In genomic region chr1:174158767-174159252, GRCh38 we compare ENCODE assay signal across 8 cellular contexts. TPM values are rescaled to one million over a fixed set of nuclear protein-coding genes. Genes with fewer than 3 reads are reported as not detected.
A peak's percentile ranks its signal among the peaks of the same experiment; 100 is the strongest.
DNase-seq lines count a peak whose midpoint lies in the region; ATAC-seq and TF ChIP-seq lines count a peak whose summit lies in the region.

No MANE protein-coding gene starts in this region.

- DNase-seq in AG04449 (ENCODE audit: low read depth, low spot score) (no peak), Peyer's patch (no peak), endothelial cell (ENCODE audit: low spot score) (no peak), COLO829 (ENCODE audit: low spot score) (no peak), OCI-M1 (lab: John Stamatoyannopoulos, UW) (no peak)

- no peaks in the 10 kb centered on the region for H3K9me3 ChIP-seq in Peyer's patch
- H3K9me3 ChIP-seq in neutrophil = no peaks in the 10 kb centered on the region

- peaks cover 10% of the 10 kb centered on the region for H3K27me3 Mint-ChIP-seq in endothelial cell (ENCODE audit: unreplicated experiment)

- peak overlapping the region; percentile 90 for H3K4me3 Mint-ChIP-seq in endothelial cell (ENCODE audit: unreplicated experiment)

- CTCF ChIA-PET in AG04449 (lab: Yijun Ruan, JAX) = no interaction called here

- peak overlapping the region; percentile 90 to 100 (median 98) for H3K27ac ChIP-seq in Peyer's patch
- H3K27ac ChIP-seq in neutrophil = peak overlapping the region; percentile 85

- TF ChIP-seq CTCF in AG04449 (IDR thresholded peaks at IDR 0.05; ENCODE audit: insufficient read depth, low read length, missing control alignments) (no peak), Peyer's patch (IDR thresholded peaks at IDR 0.05) (no peak), endothelial cell (IDR thresholded peaks at IDR 0.05; ENCODE audit: unreplicated experiment) (no peak), neutrophil (IDR thresholded peaks at IDR 0.05) (no peak)

- peaks cover 0 to 10% (median 5%) of the 10 kb centered on the region in 4 donors for H3K4me1 ChIP-seq in Peyer's patch
- peaks cover 16 to 19% of the 10 kb centered on the region in 2 experiments for H3K4me1 ChIP-seq in neutrophil (ENCODE audit: control insufficient read depth in 1 of 2, insufficient read depth in 1 of 2, low read depth in 1 of 2, low read length in 1 of 2)

- H3K27me3 ChIP-seq in Peyer's patch = no peaks in the 10 kb centered on the region
- H3K27me3 ChIP-seq in neutrophil = no peaks in the 10 kb centered on the region

- peak; percentile 3 for ATAC-seq in GM19324 (IDR thresholded peaks at IDR 0.05; ENCODE audit: low FRiP score, unreplicated experiment)
- ATAC-seq in GM21367 (IDR thresholded peaks at IDR 0.05; ENCODE audit: unreplicated experiment) = no peak

- no peaks in the 10 kb centered on the region for H3K9me3 Mint-ChIP-seq in endothelial cell (ENCODE audit: unreplicated experiment)

- H3K4me1 Mint-ChIP-seq in endothelial cell (ENCODE audit: unreplicated experiment) = peaks cover 13% of the 10 kb centered on the region

- no peak overlapping the region for H3K27ac Mint-ChIP-seq in endothelial cell (ENCODE audit: unreplicated experiment)

- H3K36me3 ChIP-seq in Peyer's patch (no peaks in the 10 kb centered on the region), neutrophil (no peaks in the 10 kb centered on the region)

- H3K36me3 Mint-ChIP-seq in endothelial cell (ENCODE audit: low read depth, unreplicated experiment) = peaks cover 4% of the 10 kb centered on the region

- no peak for TF ChIP-seq POLR2A in Peyer's patch (IDR thresholded peaks at IDR 0.05)

- POLR2A ChIA-PET in AG04449 (lab: Yijun Ruan, JAX) = interaction anchor here (0.6 kb wide), 1 partner anchor 137 kb away, joined by 3 read pairs; the partner anchor contains the start of gene RC3H1

- peak overlapping the region; percentile 84 for H3K4me3 ChIP-seq in AG04449 (ENCODE audit: low read depth, low read length)
- H3K4me3 ChIP-seq in Peyer's patch = peak overlapping the region; percentile 77 to 95 (median 91)
- peak overlapping the region; percentile 81 to 98 for H3K4me3 ChIP-seq in neutrophil (ENCODE audit: low read depth in 1 of 2, low read length in 1 of 2)

RNA-seq across cellular contexts. Expression of gene RABGAP1L, which starts 0.5 kb away (rescaled TPM):
- total RNA-seq in Peyer's patch = 100 to 1,000 TPM; 170 to 282 (median 182) TPM
- total RNA-seq in endothelial cell (ENCODE audit: unreplicated experiment) = 30.2 TPM
